ENCODE assay signal across 15 cellular contexts in the genomic region with DNA sequence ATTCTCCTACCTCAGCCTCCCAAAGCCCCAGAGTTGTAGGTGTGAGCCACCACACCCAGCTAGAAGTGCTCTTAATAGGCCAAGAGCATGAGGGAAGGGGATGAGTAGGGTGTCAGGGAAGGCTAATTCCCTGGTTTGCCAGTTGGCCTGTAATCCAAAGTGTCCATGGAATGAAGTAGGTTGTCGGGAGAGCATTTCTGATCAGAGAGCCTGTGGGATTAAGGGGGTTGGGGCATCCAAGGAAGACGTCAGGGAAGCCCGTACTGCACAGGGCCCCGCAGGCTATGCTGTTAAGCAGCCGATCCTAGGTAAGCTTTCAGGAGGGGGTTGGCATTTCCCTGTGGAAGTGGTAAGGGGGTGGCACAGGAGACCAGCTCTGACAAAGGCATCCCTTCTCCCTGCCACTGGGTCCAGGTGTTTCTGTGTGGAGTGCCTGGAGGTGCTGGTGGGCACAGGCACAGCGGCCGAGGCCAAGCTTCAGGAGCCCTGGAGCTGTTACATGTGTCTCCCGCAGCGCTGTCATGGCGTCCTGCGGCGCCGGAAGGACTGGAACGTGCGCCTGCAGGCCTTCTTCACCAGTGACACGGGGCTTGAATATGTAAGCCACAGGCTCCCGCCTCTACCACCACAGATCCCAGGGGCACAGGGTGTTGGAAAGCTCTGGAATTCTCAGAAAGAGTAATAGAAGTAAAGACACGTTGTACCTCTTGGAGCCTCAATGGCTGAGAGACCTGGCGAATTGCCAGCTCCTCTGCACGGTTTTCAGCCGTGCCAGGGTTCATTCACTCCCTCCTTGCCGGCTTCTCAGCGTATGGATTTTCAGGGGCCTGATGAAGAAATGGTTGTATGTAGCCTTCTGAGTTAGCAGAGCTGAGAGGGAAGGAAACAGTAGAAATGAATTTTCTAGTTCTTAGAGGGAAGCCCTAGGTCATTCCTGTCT. TPM values are rescaled to one million over a fixed set of nuclear protein-coding genes. Genes with fewer than 3 reads are reported as not detected.
DNase-seq lines count a peak whose midpoint lies in the region; ATAC-seq and TF ChIP-seq lines count a peak whose summit lies in the region.
"Had no signal": no experiment of that assay in that cellular context is flagged by ENCODE, and none has a peak within 500 bp of the region (broad histone marks: within the 10 kb centered on the region; RNA-seq: fewer than 3 reads in every experiment).

No MANE protein-coding gene starts in this region.

- H3K36me3 Mint-ChIP-seq in activated T-helper 17 cell treated with anti-CD3 and anti-CD28 coated beads, Interleukin-2, amount 50 U/mL, for 72 hours (ENCODE audit: low read depth): no peaks in the 10 kb centered on the region
- peaks cover 22% of the 10 kb centered on the region for H3K36me3 Mint-ChIP-seq in neural crest cell (ENCODE audit: low read depth)
- no peaks in the 10 kb centered on the region for H3K36me3 Mint-ChIP-seq in stimulated activated memory B cell treated with anti-CD40 and anti-IgM and Interleukin-4, amounts not matched to agents 10 μg/mL and 1 μg/mL and 100 μg/mL, for 72 hours

- TF ChIP-seq CTCF in DND-41 (IDR thresholded peaks at IDR 0.05; ENCODE audit: borderline replicate concordance, extremely low read depth, low read length, poor library complexity, severe bottlenecking): no peak
- TF ChIP-seq CTCF in neural crest cell (conservative IDR thresholded peaks at IDR 0.05): no peak
- no peak for TF ChIP-seq CTCF in GM13977 (IDR thresholded peaks at IDR 0.05; ENCODE audit: extremely low read depth, insufficient read depth, missing control alignments)

- H3K79me2 ChIP-seq in DND-41 (ENCODE audit: insufficient read depth, low read length): no peaks in the 10 kb centered on the region

- no peak overlapping the region for H3K4me3 ChIP-seq in BLaER1 treated with 17β-estradiol and CSF1 and Interleukin-3, amounts not matched to agents 10 nM and 100 nM
- H3K4me3 ChIP-seq in DND-41 (ENCODE audit: low read depth in 1 of 2, low read length in 2 of 2): no peak overlapping the region
- H3K4me3 ChIP-seq: SJSA1 had no signal

- H3K4me3 Mint-ChIP-seq in activated T-helper 17 cell treated with anti-CD3 and anti-CD28 coated beads, Interleukin-2, amount 50 U/mL, for 72 hours: no peak overlapping the region
- H3K4me3 Mint-ChIP-seq in neural crest cell: no peak overlapping the region
- H3K4me3 Mint-ChIP-seq in stimulated activated memory B cell treated with anti-CD40 and anti-IgM and Interleukin-4, amounts not matched to agents 10 μg/mL and 1 μg/mL and 100 μg/mL, for 72 hours: no peak overlapping the region

- no peak overlapping the region for H2AFZ ChIP-seq in DND-41 (ENCODE audit: low read depth, low read length)

- no peaks in the 10 kb centered on the region for H3K9me3 ChIP-seq in BLaER1 treated with 17β-estradiol and CSF1 and Interleukin-3, amounts not matched to agents 10 nM and 100 nM (replicated peaks in 1 of 11)
- H3K9me3 ChIP-seq in DND-41 (ENCODE audit: insufficient read depth, low read length, severe bottlenecking): no peaks in the 10 kb centered on the region
- H3K9me3 ChIP-seq: SJSA1 had no signal

- DNase-seq in DND-41: no peak
- no peak for DNase-seq in neural crest cell (ENCODE audit: low read depth, low spot score)
- no peak for DNase-seq in GM13977 (ENCODE audit: low spot score)
- DNase-seq: NCI-H1048; NCI-H1694 treated with DMSO at 0.1 percent for 48 hours; NCI-H2171; NCI-H524; NK-92 treated with Interleukin-12 subunit alpha and Interleukin-12 subunit beta, amount 100 ng/mL, for 24 hours; OCI-M1 had no signal

- peaks cover 19 to 62% (median 57%) of the 10 kb centered on the region in 10 experiments for H3K4me1 ChIP-seq in BLaER1 treated with 17β-estradiol and CSF1 and Interleukin-3, amounts not matched to agents 10 nM and 100 nM
- H3K4me1 ChIP-seq in DND-41 (ENCODE audit: insufficient read depth, low read length): peaks cover 48% of the 10 kb centered on the region

- in situ Hi-C loops in GM13977 (cut with MboI; ENCODE audit: low pct_unique_long_range_greater_than_20kb, low sequenced_read_pairs, unreplicated experiment): loop anchor here (25.0 kb wide), 1 partner anchor 261 kb away; no protein-coding TSS in a partner anchor

- no peaks in the 10 kb centered on the region for H3K27me3 Mint-ChIP-seq in activated T-helper 17 cell treated with anti-CD3 and anti-CD28 coated beads, Interleukin-2, amount 50 U/mL, for 72 hours
- no peaks in the 10 kb centered on the region for H3K27me3 Mint-ChIP-seq in neural crest cell (ENCODE audit: low read depth)
- H3K27me3 Mint-ChIP-seq in stimulated activated memory B cell treated with anti-CD40 and anti-IgM and Interleukin-4, amounts not matched to agents 10 μg/mL and 1 μg/mL and 100 μg/mL, for 72 hours: no peaks in the 10 kb centered on the region

- H3K9ac ChIP-seq in BLaER1 treated with 17β-estradiol and CSF1 and Interleukin-3, amounts not matched to agents 10 nM and 100 nM: peak overlapping the region in 4 of 11 experiments; percentile 22 to 74 (median 62); a peak in 1 of 22 replicates
- H3K9ac ChIP-seq in DND-41 (ENCODE audit: low read depth, low read length): no peak overlapping the region

- H3K9me3 Mint-ChIP-seq in activated T-helper 17 cell treated with anti-CD3 and anti-CD28 coated beads, Interleukin-2, amount 50 U/mL, for 72 hours: no peaks in the 10 kb centered on the region
- no peaks in the 10 kb centered on the region for H3K9me3 Mint-ChIP-seq in neural crest cell
- no peaks in the 10 kb centered on the region for H3K9me3 Mint-ChIP-seq in stimulated activated memory B cell treated with anti-CD40 and anti-IgM and Interleukin-4, amounts not matched to agents 10 μg/mL and 1 μg/mL and 100 μg/mL, for 72 hours

- peaks cover 13% of the 10 kb centered on the region for H3K4me1 Mint-ChIP-seq in activated T-helper 17 cell treated with anti-CD3 and anti-CD28 coated beads, Interleukin-2, amount 50 U/mL, for 72 hours
- peaks cover 6% of the 10 kb centered on the region for H3K4me1 Mint-ChIP-seq in neural crest cell
- H3K4me1 Mint-ChIP-seq in stimulated activated memory B cell treated with anti-CD40 and anti-IgM and Interleukin-4, amounts not matched to agents 10 μg/mL and 1 μg/mL and 100 μg/mL, for 72 hours: no peaks in the 10 kb centered on the region

- peak overlapping the region; percentile 63 for H3K27ac Mint-ChIP-seq in activated T-helper 17 cell treated with anti-CD3 and anti-CD28 coated beads, Interleukin-2, amount 50 U/mL, for 72 hours
- H3K27ac Mint-ChIP-seq in neural crest cell (ENCODE audit: unreplicated experiment): peak overlapping the region; percentile 43
- no peak overlapping the region for H3K27ac Mint-ChIP-seq in stimulated activated memory B cell treated with anti-CD40 and anti-IgM and Interleukin-4, amounts not matched to agents 10 μg/mL and 1 μg/mL and 100 μg/mL, for 72 hours

- ATAC-seq in DND-41 (ENCODE audit: insufficient read depth, low read depth): no peak
- no peak for ATAC-seq in activated T-helper 17 cell treated with anti-CD3 and anti-CD28 coated beads, Interleukin-2, amount 50 U/mL, for 72 hours (replicated peaks)
- ATAC-seq in stimulated activated memory B cell treated with anti-CD40 and anti-IgM and Interleukin-4, amounts not matched to agents 10 μg/mL and 1 μg/mL and 100 μg/mL, for 72 hours: no peak
- ATAC-seq in esophagus mucosa: no peak

- H3K36me3 ChIP-seq in BLaER1 treated with 17β-estradiol and CSF1 and Interleukin-3, amounts not matched to agents 10 nM and 100 nM: peaks cover 0 to 57% (median 29%) of the 10 kb centered on the region in 11 experiments; a peak in 19 of 22 replicates
- H3K36me3 ChIP-seq in DND-41 (ENCODE audit: insufficient read depth, low read length): peaks cover 50% of the 10 kb centered on the region

- no peaks in the 10 kb centered on the region for H4K20me1 ChIP-seq in BLaER1 treated with 17β-estradiol and CSF1 and Interleukin-3, amounts not matched to agents 10 nM and 100 nM
- H4K20me1 ChIP-seq in DND-41 (ENCODE audit: insufficient read depth, low read length): no peaks in the 10 kb centered on the region

- no peaks in the 10 kb centered on the region for H3K27me3 ChIP-seq in BLaER1 treated with 17β-estradiol and CSF1 and Interleukin-3, amounts not matched to agents 10 nM and 100 nM
- H3K27me3 ChIP-seq in DND-41 (ENCODE audit: insufficient read depth, low read length, poor library complexity): no peaks in the 10 kb centered on the region
- H3K27me3 ChIP-seq: SJSA1 had no signal

- peak overlapping the region in 8 of 11 experiments; percentile 78 to 97 (median 88); a peak in 16 of 22 replicates for H3K4me2 ChIP-seq in BLaER1 treated with 17β-estradiol and CSF1 and Interleukin-3, amounts not matched to agents 10 nM and 100 nM
- H3K4me2 ChIP-seq in DND-41 (ENCODE audit: insufficient read depth, low read length): no peak overlapping the region

- H3K27ac ChIP-seq in BLaER1 treated with 17β-estradiol and CSF1 and Interleukin-3, amounts not matched to agents 10 nM and 100 nM: peak overlapping the region in 3 of 11 experiments; percentile 10 to 75 (median 71); a peak in 4 of 22 replicates
- H3K27ac ChIP-seq in DND-41 (ENCODE audit: low read length): peak overlapping the region; percentile 90
- H3K27ac ChIP-seq: RWPE1, SJSA1 had no signal

RNA-seq across cellular contexts. Expression of a gene that starts 21.4 kb away (rescaled TPM):
- total RNA-seq in activated T-helper 17 cell treated with anti-CD3 and anti-CD28 coated beads, Interleukin-2, amount 50 U/mL, for 72 hours: 100 to 1,000 TPM in 1 of 2 donors, 10 to 100 TPM in 1; 77.3 to 141 TPM
- total RNA-seq in neural crest cell: 291 and 304 TPM in 2 replicates
- total RNA-seq in esophagus mucosa: 49.2 TPM

RNA-seq across cellular contexts. Expression of a gene that starts 36.1 kb away (rescaled TPM):
- under 1 TPM; 0.16 to 0.99 TPM for total RNA-seq in activated T-helper 17 cell treated with anti-CD3 and anti-CD28 coated beads, Interleukin-2, amount 50 U/mL, for 72 hours
- 57.3 and 58.0 TPM in 2 replicates for total RNA-seq in neural crest cell
- 0.84 TPM for total RNA-seq in esophagus mucosa

RNA-seq across cellular contexts. Expression of a gene that starts 55.0 kb away (rescaled TPM):
- 10 to 100 TPM; 18.5 to 29.9 TPM for total RNA-seq in activated T-helper 17 cell treated with anti-CD3 and anti-CD28 coated beads, Interleukin-2, amount 50 U/mL, for 72 hours
- total RNA-seq in neural crest cell (60.4 and 65.3 TPM in 2 replicates), esophagus mucosa (16.1 TPM)

Comparison
In these comparisons a context has a peak if more than half of its experiments do, and no peak if none do; other contexts are left out.
1. RNA of a gene that starts 36.1 kb away (total RNA-seq): 57.3 to 58.0 TPM in neural crest cell; 0.16 to 0.99 TPM in activated T-helper 17 cell treated with anti-CD3 and anti-CD28 coated beads, Interleukin-2, amount 50 U/mL, for 72 hours and 0.84 TPM in esophagus mucosa (single experiment); every median in the first group is over 10 times any median in the second.